Comparison of ENCODE assay signal across 1 cellular context in the genomic region with DNA sequence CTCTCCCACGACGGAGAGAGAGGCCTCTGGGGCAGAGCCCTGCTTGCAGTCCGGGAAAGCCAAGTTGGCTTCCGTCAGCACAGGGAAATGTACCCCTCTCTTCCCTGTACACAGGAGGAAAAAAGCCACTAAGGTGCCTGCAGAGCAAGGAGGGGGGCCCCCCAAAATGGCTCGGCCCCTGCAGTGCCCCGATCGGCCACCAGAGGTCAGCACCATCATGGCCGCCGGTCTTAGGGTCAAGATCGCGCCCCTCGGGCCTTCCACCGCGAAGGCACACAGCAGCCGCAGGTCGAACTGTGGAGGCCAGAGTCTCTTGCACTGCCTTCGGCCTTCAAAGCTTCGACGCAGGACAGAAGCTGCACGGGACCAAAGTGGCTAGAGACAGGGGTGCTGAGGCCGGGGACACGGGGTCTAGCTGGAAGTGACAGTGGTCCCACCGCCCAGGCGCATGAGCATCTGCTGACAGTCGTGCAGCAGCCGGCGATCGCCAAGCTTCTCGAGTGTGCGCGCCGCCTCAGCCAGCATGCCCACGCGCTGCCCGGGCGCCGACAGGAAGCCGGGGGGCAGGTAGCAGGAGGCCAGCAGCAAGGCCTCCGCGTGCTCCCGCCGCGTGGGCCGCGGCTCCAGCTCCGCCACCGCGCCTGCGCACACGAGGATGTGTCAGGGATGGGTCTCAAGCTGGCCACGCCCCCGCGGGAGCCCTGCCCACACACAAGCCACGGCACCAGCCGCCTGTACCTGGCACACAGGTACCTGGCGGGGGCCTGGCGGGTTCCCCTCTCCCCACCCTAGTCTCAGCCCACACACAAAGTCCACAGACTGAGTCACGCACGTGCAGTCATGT.
TF ChIP-seq lines count a peak whose summit lies in the region.

No MANE protein-coding gene starts in this region.

TF ChIP-seq in K562, 482 proteins besides CTCF, POLR2A, EP300 and RAD21 (continued from another document and continues in another):
- TF ChIP-seq, protein P1, sequence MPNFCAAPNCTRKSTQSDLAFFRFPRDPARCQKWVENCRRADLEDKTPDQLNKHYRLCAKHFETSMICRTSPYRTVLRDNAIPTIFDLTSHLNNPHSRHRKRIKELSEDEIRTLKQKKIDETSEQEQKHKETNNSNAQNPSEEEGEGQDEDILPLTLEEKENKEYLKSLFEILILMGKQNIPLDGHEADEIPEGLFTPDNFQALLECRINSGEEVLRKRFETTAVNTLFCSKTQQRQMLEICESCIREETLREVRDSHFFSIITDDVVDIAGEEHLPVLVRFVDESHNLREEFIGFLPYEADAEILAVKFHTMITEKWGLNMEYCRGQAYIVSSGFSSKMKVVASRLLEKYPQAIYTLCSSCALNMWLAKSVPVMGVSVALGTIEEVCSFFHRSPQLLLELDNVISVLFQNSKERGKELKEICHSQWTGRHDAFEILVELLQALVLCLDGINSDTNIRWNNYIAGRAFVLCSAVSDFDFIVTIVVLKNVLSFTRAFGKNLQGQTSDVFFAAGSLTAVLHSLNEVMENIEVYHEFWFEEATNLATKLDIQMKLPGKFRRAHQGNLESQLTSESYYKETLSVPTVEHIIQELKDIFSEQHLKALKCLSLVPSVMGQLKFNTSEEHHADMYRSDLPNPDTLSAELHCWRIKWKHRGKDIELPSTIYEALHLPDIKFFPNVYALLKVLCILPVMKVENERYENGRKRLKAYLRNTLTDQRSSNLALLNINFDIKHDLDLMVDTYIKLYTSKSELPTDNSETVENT (CRISPR knock-in tag; IDR thresholded peaks at IDR 0.05): no peak
- TF ChIP-seq TCF3 (CRISPR knock-in tag; IDR thresholded peaks at IDR 0.05) (no peak), CBX1 (IDR thresholded peaks at IDR 0.05; ENCODE audit: low read depth) (no peak), RBM17 (IDR thresholded peaks at IDR 0.05; ENCODE audit: borderline replicate concordance, low read depth, low read length) (no peak), PTTG1 (tag; IDR thresholded peaks at IDR 0.05; ENCODE audit: low read depth) (no peak), SIN3A (IDR thresholded peaks at IDR 0.05; ENCODE audit: borderline replicate concordance in 2 of 2, control insufficient read depth in 1 of 2, low read depth in 2 of 2, low read length in 2 of 2) (no peak), ZSCAN29 (IDR thresholded peaks at IDR 0.05) (no peak), ZNF407 (IDR thresholded peaks at IDR 0.05; ENCODE audit: low read depth) (no peak), ZNF121 (CRISPR knock-in tag; conservative IDR thresholded peaks at IDR 0.05) (no peak), SIN3B (IDR thresholded peaks at IDR 0.05; ENCODE audit: low read depth) (no peak), TRIM28 (IDR thresholded peaks at IDR 0.05) (no peak), OTX1 (CRISPR knock-in tag; IDR thresholded peaks at IDR 0.05) (no peak), BRCA1 (IDR thresholded peaks at IDR 0.05) (no peak), BRCA1 (CRISPR knock-in tag; IDR thresholded peaks at IDR 0.05) (no peak), SMC3 (conservative IDR thresholded peaks at IDR 0.05; ENCODE audit: insufficient read depth, low read depth, low read length) (peak; percentile 69), FOXP1 (CRISPR knock-in tag; IDR thresholded peaks at IDR 0.05) (no peak), FOS (IDR thresholded peaks at IDR 0.05; ENCODE audit: extremely low read depth, insufficient read length) (no peak), ZNF668 (CRISPR knock-in tag; IDR thresholded peaks at IDR 0.05) (no peak), ETS2 (tag; IDR thresholded peaks at IDR 0.05; ENCODE audit: borderline replicate concordance, poor library complexity, severe bottlenecking) (no peak), NBN (IDR thresholded peaks at IDR 0.05; ENCODE audit: low read depth) (no peak), ZNF512 (tag; IDR thresholded peaks at IDR 0.05) (no peak), ZNF639 (CRISPR knock-in tag; conservative IDR thresholded peaks at IDR 0.05 in 1 of 2, IDR thresholded peaks at IDR 0.05 in 1 of 2) (no peak), HIVEP1 (CRISPR knock-in tag; IDR thresholded peaks at IDR 0.05) (no peak), TBP (optimal IDR thresholded peaks at IDR 0.05; ENCODE audit: low read depth, low read length) (no peak), TEAD1 (CRISPR knock-in tag; IDR thresholded peaks at IDR 0.05) (peak in 1 of 2 experiments; percentile 26; a peak in 1 of 4 replicates), KLF1 (tag; IDR thresholded peaks at IDR 0.05) (no peak), NFIC (IDR thresholded peaks at IDR 0.05) (no peak), ZFP1 (CRISPR knock-in tag; IDR thresholded peaks at IDR 0.05) (no peak; the same call in 1 of the 2 replicates)
- TF ChIP-seq, protein P2, sequence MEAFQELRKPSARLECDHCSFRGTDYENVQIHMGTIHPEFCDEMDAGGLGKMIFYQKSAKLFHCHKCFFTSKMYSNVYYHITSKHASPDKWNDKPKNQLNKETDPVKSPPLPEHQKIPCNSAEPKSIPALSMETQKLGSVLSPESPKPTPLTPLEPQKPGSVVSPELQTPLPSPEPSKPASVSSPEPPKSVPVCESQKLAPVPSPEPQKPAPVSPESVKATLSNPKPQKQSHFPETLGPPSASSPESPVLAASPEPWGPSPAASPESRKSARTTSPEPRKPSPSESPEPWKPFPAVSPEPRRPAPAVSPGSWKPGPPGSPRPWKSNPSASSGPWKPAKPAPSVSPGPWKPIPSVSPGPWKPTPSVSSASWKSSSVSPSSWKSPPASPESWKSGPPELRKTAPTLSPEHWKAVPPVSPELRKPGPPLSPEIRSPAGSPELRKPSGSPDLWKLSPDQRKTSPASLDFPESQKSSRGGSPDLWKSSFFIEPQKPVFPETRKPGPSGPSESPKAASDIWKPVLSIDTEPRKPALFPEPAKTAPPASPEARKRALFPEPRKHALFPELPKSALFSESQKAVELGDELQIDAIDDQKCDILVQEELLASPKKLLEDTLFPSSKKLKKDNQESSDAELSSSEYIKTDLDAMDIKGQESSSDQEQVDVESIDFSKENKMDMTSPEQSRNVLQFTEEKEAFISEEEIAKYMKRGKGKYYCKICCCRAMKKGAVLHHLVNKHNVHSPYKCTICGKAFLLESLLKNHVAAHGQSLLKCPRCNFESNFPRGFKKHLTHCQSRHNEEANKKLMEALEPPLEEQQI (IDR thresholded peaks at IDR 0.05): no peak
- TF ChIP-seq, protein P3, sequence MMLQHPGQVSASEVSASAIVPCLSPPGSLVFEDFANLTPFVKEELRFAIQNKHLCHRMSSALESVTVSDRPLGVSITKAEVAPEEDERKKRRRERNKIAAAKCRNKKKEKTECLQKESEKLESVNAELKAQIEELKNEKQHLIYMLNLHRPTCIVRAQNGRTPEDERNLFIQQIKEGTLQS (IDR thresholded peaks at IDR 0.05): peak; percentile 27; the same call in 1 of the 2 replicates
- TF ChIP-seq, protein P3 (CRISPR knock-in tag; conservative IDR thresholded peaks at IDR 0.05): no peak
- TF ChIP-seq, protein P4, sequence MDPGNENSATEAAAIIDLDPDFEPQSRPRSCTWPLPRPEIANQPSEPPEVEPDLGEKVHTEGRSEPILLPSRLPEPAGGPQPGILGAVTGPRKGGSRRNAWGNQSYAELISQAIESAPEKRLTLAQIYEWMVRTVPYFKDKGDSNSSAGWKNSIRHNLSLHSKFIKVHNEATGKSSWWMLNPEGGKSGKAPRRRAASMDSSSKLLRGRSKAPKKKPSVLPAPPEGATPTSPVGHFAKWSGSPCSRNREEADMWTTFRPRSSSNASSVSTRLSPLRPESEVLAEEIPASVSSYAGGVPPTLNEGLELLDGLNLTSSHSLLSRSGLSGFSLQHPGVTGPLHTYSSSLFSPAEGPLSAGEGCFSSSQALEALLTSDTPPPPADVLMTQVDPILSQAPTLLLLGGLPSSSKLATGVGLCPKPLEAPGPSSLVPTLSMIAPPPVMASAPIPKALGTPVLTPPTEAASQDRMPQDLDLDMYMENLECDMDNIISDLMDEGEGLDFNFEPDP (CRISPR knock-in tag; IDR thresholded peaks at IDR 0.05): no peak
- TF ChIP-seq, protein P5, sequence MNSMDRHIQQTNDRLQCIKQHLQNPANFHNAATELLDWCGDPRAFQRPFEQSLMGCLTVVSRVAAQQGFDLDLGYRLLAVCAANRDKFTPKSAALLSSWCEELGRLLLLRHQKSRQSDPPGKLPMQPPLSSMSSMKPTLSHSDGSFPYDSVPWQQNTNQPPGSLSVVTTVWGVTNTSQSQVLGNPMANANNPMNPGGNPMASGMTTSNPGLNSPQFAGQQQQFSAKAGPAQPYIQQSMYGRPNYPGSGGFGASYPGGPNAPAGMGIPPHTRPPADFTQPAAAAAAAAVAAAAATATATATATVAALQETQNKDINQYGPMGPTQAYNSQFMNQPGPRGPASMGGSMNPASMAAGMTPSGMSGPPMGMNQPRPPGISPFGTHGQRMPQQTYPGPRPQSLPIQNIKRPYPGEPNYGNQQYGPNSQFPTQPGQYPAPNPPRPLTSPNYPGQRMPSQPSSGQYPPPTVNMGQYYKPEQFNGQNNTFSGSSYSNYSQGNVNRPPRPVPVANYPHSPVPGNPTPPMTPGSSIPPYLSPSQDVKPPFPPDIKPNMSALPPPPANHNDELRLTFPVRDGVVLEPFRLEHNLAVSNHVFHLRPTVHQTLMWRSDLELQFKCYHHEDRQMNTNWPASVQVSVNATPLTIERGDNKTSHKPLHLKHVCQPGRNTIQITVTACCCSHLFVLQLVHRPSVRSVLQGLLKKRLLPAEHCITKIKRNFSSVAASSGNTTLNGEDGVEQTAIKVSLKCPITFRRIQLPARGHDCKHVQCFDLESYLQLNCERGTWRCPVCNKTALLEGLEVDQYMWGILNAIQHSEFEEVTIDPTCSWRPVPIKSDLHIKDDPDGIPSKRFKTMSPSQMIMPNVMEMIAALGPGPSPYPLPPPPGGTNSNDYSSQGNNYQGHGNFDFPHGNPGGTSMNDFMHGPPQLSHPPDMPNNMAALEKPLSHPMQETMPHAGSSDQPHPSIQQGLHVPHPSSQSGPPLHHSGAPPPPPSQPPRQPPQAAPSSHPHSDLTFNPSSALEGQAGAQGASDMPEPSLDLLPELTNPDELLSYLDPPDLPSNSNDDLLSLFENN (IDR thresholded peaks at IDR 0.05; ENCODE audit: low read depth in 2 of 2, low read length in 2 of 2): no peak
